In genomic region chr12:25266522-25266921, GRCh38 we compare ENCODE assay signal across 23 cellular contexts.
"Had no signal": no experiment of that assay in that cellular context is flagged by ENCODE, and none has a peak within 500 bp of the region (broad histone marks: within the 10 kb centered on the region; RNA-seq: fewer than 3 reads in every experiment).

No MANE protein-coding gene starts in this region.

- H3K4me3 Mint-ChIP-seq: activated B cell treated with CpG ODN at 0.5 μM for 24 hours; activated CD8-positive, alpha-beta T cell treated with anti-CD3 and anti-CD28 coated beads for 36 hours; activated naive CD4-positive, alpha-beta T cell treated with anti-CD3 and anti-CD28 coated beads, Interleukin-2, amount 10 ng/mL, durations not matched to agents 7 days and 5 days; activated naive CD8-positive, alpha-beta T cell treated with anti-CD3 and anti-CD28 coated beads, Interleukin-2, amount 50 U/mL, for 24 hours; activated T-cell treated with anti-CD3 and anti-CD28 coated beads, Interleukin-2, amount 50 U/mL, for 4 hours; naive thymus-derived CD4-positive, alpha-beta T cell; neural progenitor cell had no signal

- H3K4me1 Mint-ChIP-seq: activated naive CD4-positive, alpha-beta T cell treated with anti-CD3 and anti-CD28 coated beads, Interleukin-2, amount 10 ng/mL, durations not matched to agents 7 days and 5 days had no signal

- DNase-seq: activated B cell treated with CpG ODN at 0.5 μM for 24 hours; activated CD4-positive, alpha-beta T cell treated with anti-CD3 and anti-CD28 coated beads for 4 hours; activated CD8-positive, alpha-beta T cell treated with anti-CD3 and anti-CD28 coated beads for 36 hours; activated naive CD4-positive, alpha-beta T cell treated with anti-CD3 and anti-CD28 coated beads, Interleukin-2, amount 10 ng/mL, durations not matched to agents 7 days and 5 days; activated naive CD8-positive, alpha-beta T cell treated with anti-CD3 and anti-CD28 coated beads, Interleukin-2, amount 50 U/mL, for 24 hours; activated T-cell treated with anti-CD3 and anti-CD28 coated beads, Interleukin-2, amount 50 U/mL, for 4 hours; aorta; cerebellar nuclear complex; dermis blood vessel endothelial cell; effector memory CD4-positive, alpha-beta T cell; foreskin fibroblast; left cardiac atrium; mesenchymal stem cell; naive thymus-derived CD4-positive, alpha-beta T cell; right cardiac atrium; stimulated activated naive CD8-positive, alpha-beta T cell treated with anti-CD3 and anti-CD28 coated beads, Interleukin-15, Interleukin-2, amounts not matched to agents 100 U/mL and 50 U/mL, for 24 hours; substantia nigra; tibial artery; uterus had no signal

- H3K27me3 Mint-ChIP-seq: activated B cell treated with CpG ODN at 0.5 μM for 24 hours; activated CD8-positive, alpha-beta T cell treated with anti-CD3 and anti-CD28 coated beads for 36 hours; activated naive CD4-positive, alpha-beta T cell treated with anti-CD3 and anti-CD28 coated beads, Interleukin-2, amount 10 ng/mL, durations not matched to agents 7 days and 5 days; activated naive CD8-positive, alpha-beta T cell treated with anti-CD3 and anti-CD28 coated beads, Interleukin-2, amount 50 U/mL, for 24 hours; naive thymus-derived CD4-positive, alpha-beta T cell had no signal

- H3K27ac Mint-ChIP-seq: activated B cell treated with CpG ODN at 0.5 μM for 24 hours; activated CD8-positive, alpha-beta T cell treated with anti-CD3 and anti-CD28 coated beads for 36 hours; activated naive CD4-positive, alpha-beta T cell treated with anti-CD3 and anti-CD28 coated beads, Interleukin-2, amount 10 ng/mL, durations not matched to agents 7 days and 5 days; activated naive CD8-positive, alpha-beta T cell treated with anti-CD3 and anti-CD28 coated beads, Interleukin-2, amount 50 U/mL, for 24 hours; neural progenitor cell had no signal

- H3K36me3 ChIP-seq: esophagus muscularis mucosa, neural progenitor cell, prostate gland, tibial artery, uterus had no signal

- H3K36me3 Mint-ChIP-seq: activated naive CD4-positive, alpha-beta T cell treated with anti-CD3 and anti-CD28 coated beads, Interleukin-2, amount 10 ng/mL, durations not matched to agents 7 days and 5 days; naive thymus-derived CD4-positive, alpha-beta T cell; neural progenitor cell had no signal

- H3K27me3 ChIP-seq: esophagus muscularis mucosa, tibial artery, uterus had no signal

- H3K9me3 Mint-ChIP-seq: activated B cell treated with CpG ODN at 0.5 μM for 24 hours; activated CD8-positive, alpha-beta T cell treated with anti-CD3 and anti-CD28 coated beads for 36 hours; activated naive CD4-positive, alpha-beta T cell treated with anti-CD3 and anti-CD28 coated beads, Interleukin-2, amount 10 ng/mL, durations not matched to agents 7 days and 5 days; activated naive CD8-positive, alpha-beta T cell treated with anti-CD3 and anti-CD28 coated beads, Interleukin-2, amount 50 U/mL, for 24 hours; activated T-cell treated with anti-CD3 and anti-CD28 coated beads, Interleukin-2, amount 50 U/mL, for 4 hours; naive thymus-derived CD4-positive, alpha-beta T cell had no signal

- H3K4me3 ChIP-seq: esophagus muscularis mucosa, neural progenitor cell, prostate gland, skin epidermis, tibial artery, uterus had no signal

- ATAC-seq: activated CD8-positive, alpha-beta T cell treated with anti-CD3 and anti-CD28 coated beads for 36 hours; activated naive CD8-positive, alpha-beta T cell treated with anti-CD3 and anti-CD28 coated beads, Interleukin-2, amount 50 U/mL, for 24 hours; activated T-cell treated with anti-CD3 and anti-CD28 coated beads, Interleukin-2, amount 50 U/mL, for 4 hours; left cardiac atrium; naive thymus-derived CD4-positive, alpha-beta T cell; right cardiac atrium; stimulated activated naive CD8-positive, alpha-beta T cell treated with anti-CD3 and anti-CD28 coated beads, Interleukin-15, Interleukin-2, amounts not matched to agents 100 U/mL and 50 U/mL, for 24 hours had no signal
